Comparison of ENCODE assay signal across 1 cellular context in genomic region chr10:104300002-104300735, GRCh38.
TF ChIP-seq lines count a peak whose summit lies in the region.

No MANE protein-coding gene starts in this region.

TF ChIP-seq in WTC11, 78 proteins besides CTCF, POLR2A, EP300 and RAD21 (continued from another document):
- TF ChIP-seq ZNF281 (CRISPR knock-in tag; IDR thresholded peaks at IDR 0.05) (no peak), CREB1 (CRISPR knock-in tag; IDR thresholded peaks at IDR 0.05) (no peak), CDX4 (CRISPR knock-in tag; IDR thresholded peaks at IDR 0.05; ENCODE audit: borderline replicate concordance) (no peak), NFYB (CRISPR knock-in tag; conservative IDR thresholded peaks at IDR 0.05; ENCODE audit: low read depth) (no peak), ZNF671 (CRISPR knock-in tag; IDR thresholded peaks at IDR 0.05) (no peak), ZNF416 (CRISPR knock-in tag; IDR thresholded peaks at IDR 0.05) (no peak), SMAD4 (CRISPR knock-in tag; IDR thresholded peaks at IDR 0.05) (no peak)
